In genomic region chr11:117484159-117484558, GRCh38 we compare ENCODE assay signal across 15 cellular contexts.
"Had no signal": no experiment of that assay in that cellular context is flagged by ENCODE, and none has a peak within 500 bp of the region (broad histone marks: within the 10 kb centered on the region; RNA-seq: fewer than 3 reads in every experiment).

No MANE protein-coding gene starts in this region.

- H3K4me3 ChIP-seq: body of pancreas, coronary artery, esophagus squamous epithelium, spleen, stomach, testis had no signal

- H3K27me3 ChIP-seq: body of pancreas, testis had no signal

- DNase-seq: activated B cell treated with CpG ODN at 0.5 μM for 24 hours; activated CD4-positive, alpha-beta T cell treated with anti-CD3 and anti-CD28 coated beads for 48 hours; activated CD8-positive, alpha-beta memory T cell treated with anti-CD3 and anti-CD28 coated beads, Interleukin-2, amount 50 U/mL, for 48 hours; activated gamma-delta T cell; activated T-cell treated with anti-CD3 and anti-CD28 coated beads, Interleukin-2, amount 50 U/mL, for 72 hours; amniotic stem cell; body of pancreas; central memory CD4-positive, alpha-beta T cell; effector CD4-positive, alpha-beta T cell; esophagus squamous epithelium; right cardiac atrium; spleen; stomach; testis had no signal

- H3K9me3 ChIP-seq: body of pancreas, esophagus squamous epithelium, spleen, stomach, testis had no signal

- H3K4me1 ChIP-seq: body of pancreas, esophagus squamous epithelium, spleen, stomach, testis had no signal

- H3K27ac ChIP-seq: body of pancreas, coronary artery, esophagus squamous epithelium, spleen, stomach, testis had no signal

- H3K36me3 ChIP-seq: esophagus squamous epithelium, spleen, stomach had no signal
